Comparison of ENCODE assay signal across 8 cellular contexts in the genomic region with DNA sequence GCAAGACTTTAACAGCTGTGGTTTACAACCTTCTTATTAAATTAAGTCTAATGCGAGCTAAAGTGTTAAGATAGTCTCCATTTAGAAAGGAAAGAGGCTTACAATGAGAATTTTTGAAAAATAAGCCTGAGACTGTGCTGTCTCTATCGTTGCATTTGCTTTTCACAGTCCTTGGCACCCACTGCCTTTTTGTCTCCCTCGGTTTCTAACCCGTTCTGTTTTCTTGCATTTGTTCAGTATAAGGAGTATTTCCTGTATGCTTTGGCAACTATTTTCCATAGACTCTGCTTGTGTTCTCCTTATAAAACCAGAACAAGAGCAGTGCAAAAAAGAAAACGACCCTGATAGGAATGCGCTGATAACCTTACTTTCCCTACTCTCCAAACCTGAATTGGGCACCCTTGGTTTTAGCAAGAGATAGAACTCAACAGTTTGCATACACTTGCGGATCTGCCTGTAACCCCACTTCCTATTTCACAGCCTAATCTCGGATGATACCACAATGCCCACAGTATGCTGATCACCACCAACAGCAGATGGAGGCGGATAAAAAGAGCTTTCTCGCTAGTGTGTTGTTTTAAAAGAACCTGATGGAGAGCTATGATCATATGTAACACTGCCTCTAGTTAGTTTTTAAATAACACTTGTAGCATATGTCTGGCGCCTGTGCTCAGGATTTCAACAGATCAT. TPM values are rescaled to one million over a fixed set of nuclear protein-coding genes. Genes with fewer than 3 reads are reported as not detected.
A peak's percentile ranks its signal among the peaks of the same experiment; 100 is the strongest.
DNase-seq lines count a peak whose midpoint lies in the region; ATAC-seq and TF ChIP-seq lines count a peak whose summit lies in the region.

No MANE protein-coding gene starts in this region.

- no peak overlapping the region for H3K27ac ChIP-seq in HL-60 (replicated peaks)

- H3K9me3 Mint-ChIP-seq in stimulated activated naive CD8-positive, alpha-beta T cell treated with anti-CD3 and anti-CD28 coated beads, Interleukin-15, Interleukin-2, amounts not matched to agents 100 ng/mL and 50 ng/mL, for 24 hours = no peaks in the 10 kb centered on the region

- H3K27me3 Mint-ChIP-seq in stimulated activated naive CD8-positive, alpha-beta T cell treated with anti-CD3 and anti-CD28 coated beads, Interleukin-15, Interleukin-2, amounts not matched to agents 100 ng/mL and 50 ng/mL, for 24 hours = no peaks in the 10 kb centered on the region

- peak overlapping the region; percentile 91 for H3K4me3 ChIP-seq in HL-60 (replicated peaks; ENCODE audit: insufficient read depth, low read length)
- peak overlapping the region; percentile 70 for H3K4me3 ChIP-seq in WI38 (ENCODE audit: low read depth, low read length)
- H3K4me3 ChIP-seq in fibroblast of the aortic adventitia (ENCODE audit: low read depth, low read length) = peak overlapping the region; percentile 78
- H3K4me3 ChIP-seq in skeletal muscle cell (ENCODE audit: low read depth, low read length) = peak overlapping the region; percentile 80

- peaks cover 41% of the 10 kb centered on the region for H3K4me1 Mint-ChIP-seq in stimulated activated naive CD8-positive, alpha-beta T cell treated with anti-CD3 and anti-CD28 coated beads, Interleukin-15, Interleukin-2, amounts not matched to agents 100 ng/mL and 50 ng/mL, for 24 hours (ENCODE audit: low read depth)

- H3K36me3 Mint-ChIP-seq in stimulated activated naive CD8-positive, alpha-beta T cell treated with anti-CD3 and anti-CD28 coated beads, Interleukin-15, Interleukin-2, amounts not matched to agents 100 ng/mL and 50 ng/mL, for 24 hours (ENCODE audit: low read depth) = no peaks in the 10 kb centered on the region

- peak overlapping the region; percentile 71 for H3K27ac Mint-ChIP-seq in stimulated activated naive CD8-positive, alpha-beta T cell treated with anti-CD3 and anti-CD28 coated beads, Interleukin-15, Interleukin-2, amounts not matched to agents 100 ng/mL and 50 ng/mL, for 24 hours

- TF ChIP-seq CTCF in HL-60 (IDR thresholded peaks at IDR 0.05; ENCODE audit: insufficient read depth, low read length) = no peak
- no peak for TF ChIP-seq CTCF in WI38 (IDR thresholded peaks at IDR 0.05; ENCODE audit: low read depth, low read length)
- no peak for TF ChIP-seq CTCF in fibroblast of the aortic adventitia (IDR thresholded peaks at IDR 0.05; ENCODE audit: insufficient read depth, low read length)

- ATAC-seq in stimulated activated naive CD8-positive, alpha-beta T cell treated with anti-CD3 and anti-CD28 coated beads, Interleukin-15, Interleukin-2, amounts not matched to agents 100 U/mL and 50 U/mL, for 24 hours = no peak
- no peak for ATAC-seq in esophagus mucosa

- peak overlapping the region; percentile 89 for H3K4me3 Mint-ChIP-seq in stimulated activated naive CD8-positive, alpha-beta T cell treated with anti-CD3 and anti-CD28 coated beads, Interleukin-15, Interleukin-2, amounts not matched to agents 100 ng/mL and 50 ng/mL, for 24 hours

- DNase-seq in stimulated activated naive CD8-positive, alpha-beta T cell treated with anti-CD3 and anti-CD28 coated beads, Interleukin-15, Interleukin-2, amounts not matched to agents 100 U/mL and 50 U/mL, for 24 hours = no peak
- peak in 1 of 2 experiments; percentile 73 for DNase-seq in HL-60 (ENCODE audit: low read depth in 1 of 2, low spot score in 1 of 2)
- DNase-seq in fibroblast of the aortic adventitia (ENCODE audit: low read depth) = peak; percentile 43
- DNase-seq in skeletal muscle cell (ENCODE audit: low read depth) = no peak
- DNase-seq in NCI-H2029 treated with DMSO at 0.1 percent for 48 hours (lab: John Stamatoyannopoulos, UW) = no peak

- no peaks in the 10 kb centered on the region for H3K27me3 ChIP-seq in HL-60 (ENCODE audit: insufficient read depth, poor library complexity, severe bottlenecking)

RNA-seq across cellular contexts. Expression of a gene that starts 1.5 kb away (rescaled TPM):
- total RNA-seq in fibroblast of the aortic adventitia (ENCODE audit: low replicate concordance) (44.2 and 77.9 TPM in 2 replicates), esophagus mucosa (11.2 TPM)
